In genomic region chr1:21149862-21150432, GRCh38 we compare ENCODE assay signal across 1 cellular context.
A peak's percentile ranks its signal among the peaks of the same experiment; 100 is the strongest.
TF ChIP-seq lines count a peak whose summit lies in the region.

No MANE protein-coding gene starts in this region.

TF ChIP-seq in HEK293, 187 proteins besides CTCF, POLR2A, EP300 and RAD21 (continued from another document and continues in another):
- TF ChIP-seq, protein P1, sequence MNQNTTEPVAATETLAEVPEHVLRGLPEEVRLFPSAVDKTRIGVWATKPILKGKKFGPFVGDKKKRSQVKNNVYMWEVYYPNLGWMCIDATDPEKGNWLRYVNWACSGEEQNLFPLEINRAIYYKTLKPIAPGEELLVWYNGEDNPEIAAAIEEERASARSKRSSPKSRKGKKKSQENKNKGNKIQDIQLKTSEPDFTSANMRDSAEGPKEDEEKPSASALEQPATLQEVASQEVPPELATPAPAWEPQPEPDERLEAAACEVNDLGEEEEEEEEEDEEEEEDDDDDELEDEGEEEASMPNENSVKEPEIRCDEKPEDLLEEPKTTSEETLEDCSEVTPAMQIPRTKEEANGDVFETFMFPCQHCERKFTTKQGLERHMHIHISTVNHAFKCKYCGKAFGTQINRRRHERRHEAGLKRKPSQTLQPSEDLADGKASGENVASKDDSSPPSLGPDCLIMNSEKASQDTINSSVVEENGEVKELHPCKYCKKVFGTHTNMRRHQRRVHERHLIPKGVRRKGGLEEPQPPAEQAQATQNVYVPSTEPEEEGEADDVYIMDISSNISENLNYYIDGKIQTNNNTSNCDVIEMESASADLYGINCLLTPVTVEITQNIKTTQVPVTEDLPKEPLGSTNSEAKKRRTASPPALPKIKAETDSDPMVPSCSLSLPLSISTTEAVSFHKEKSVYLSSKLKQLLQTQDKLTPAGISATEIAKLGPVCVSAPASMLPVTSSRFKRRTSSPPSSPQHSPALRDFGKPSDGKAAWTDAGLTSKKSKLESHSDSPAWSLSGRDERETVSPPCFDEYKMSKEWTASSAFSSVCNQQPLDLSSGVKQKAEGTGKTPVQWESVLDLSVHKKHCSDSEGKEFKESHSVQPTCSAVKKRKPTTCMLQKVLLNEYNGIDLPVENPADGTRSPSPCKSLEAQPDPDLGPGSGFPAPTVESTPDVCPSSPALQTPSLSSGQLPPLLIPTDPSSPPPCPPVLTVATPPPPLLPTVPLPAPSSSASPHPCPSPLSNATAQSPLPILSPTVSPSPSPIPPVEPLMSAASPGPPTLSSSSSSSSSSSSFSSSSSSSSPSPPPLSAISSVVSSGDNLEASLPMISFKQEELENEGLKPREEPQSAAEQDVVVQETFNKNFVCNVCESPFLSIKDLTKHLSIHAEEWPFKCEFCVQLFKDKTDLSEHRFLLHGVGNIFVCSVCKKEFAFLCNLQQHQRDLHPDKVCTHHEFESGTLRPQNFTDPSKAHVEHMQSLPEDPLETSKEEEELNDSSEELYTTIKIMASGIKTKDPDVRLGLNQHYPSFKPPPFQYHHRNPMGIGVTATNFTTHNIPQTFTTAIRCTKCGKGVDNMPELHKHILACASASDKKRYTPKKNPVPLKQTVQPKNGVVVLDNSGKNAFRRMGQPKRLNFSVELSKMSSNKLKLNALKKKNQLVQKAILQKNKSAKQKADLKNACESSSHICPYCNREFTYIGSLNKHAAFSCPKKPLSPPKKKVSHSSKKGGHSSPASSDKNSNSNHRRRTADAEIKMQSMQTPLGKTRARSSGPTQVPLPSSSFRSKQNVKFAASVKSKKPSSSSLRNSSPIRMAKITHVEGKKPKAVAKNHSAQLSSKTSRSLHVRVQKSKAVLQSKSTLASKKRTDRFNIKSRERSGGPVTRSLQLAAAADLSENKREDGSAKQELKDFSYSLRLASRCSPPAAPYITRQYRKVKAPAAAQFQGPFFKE (tag by site-specific recombination; IDR thresholded peaks at IDR 0.05; ENCODE audit: borderline replicate concordance) = no peak
- TF ChIP-seq ZNF16 (tag by site-specific recombination; IDR thresholded peaks at IDR 0.05; ENCODE audit: low read depth) = no peak; the same call in 1 of the 2 replicates
- TF ChIP-seq ATF2 (tag by site-specific recombination; IDR thresholded peaks at IDR 0.05; ENCODE audit: low read depth) = 0 out of 2 replicates have a peak, but pooled peaks have one; percentile 26
- peak; percentile 59; the same call in 1 of the 2 replicates for TF ChIP-seq ZNF341 (tag by site-specific recombination; IDR thresholded peaks at IDR 0.05; ENCODE audit: low read depth)
- TF ChIP-seq ZNF416 (tag by site-specific recombination; IDR thresholded peaks at IDR 0.05) = no peak
- TF ChIP-seq ZFP3 (tag by site-specific recombination; IDR thresholded peaks at IDR 0.05; ENCODE audit: low read depth) = no peak
- TF ChIP-seq ZNF433 (tag by site-specific recombination; IDR thresholded peaks at IDR 0.05; ENCODE audit: low read depth) = no peak
- TF ChIP-seq, protein P2, sequence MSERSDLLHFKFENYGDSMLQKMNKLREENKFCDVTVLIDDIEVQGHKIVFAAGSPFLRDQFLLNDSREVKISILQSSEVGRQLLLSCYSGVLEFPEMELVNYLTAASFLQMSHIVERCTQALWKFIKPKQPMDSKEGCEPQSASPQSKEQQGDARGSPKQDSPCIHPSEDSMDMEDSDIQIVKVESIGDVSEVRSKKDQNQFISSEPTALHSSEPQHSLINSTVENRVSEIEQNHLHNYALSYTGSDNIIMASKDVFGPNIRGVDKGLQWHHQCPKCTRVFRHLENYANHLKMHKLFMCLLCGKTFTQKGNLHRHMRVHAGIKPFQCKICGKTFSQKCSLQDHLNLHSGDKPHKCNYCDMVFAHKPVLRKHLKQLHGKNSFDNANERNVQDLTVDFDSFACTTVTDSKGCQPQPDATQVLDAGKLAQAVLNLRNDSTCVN (tag by site-specific recombination; optimal IDR thresholded peaks at IDR 0.05) = no peak
- TF ChIP-seq ZNF518A (tag by site-specific recombination; conservative IDR thresholded peaks at IDR 0.05; ENCODE audit: low read depth) = no peak
- no peak for TF ChIP-seq ZBTB20 (tag by site-specific recombination; IDR thresholded peaks at IDR 0.05)
- no peak for TF ChIP-seq ZNF785 (tag by site-specific recombination; IDR thresholded peaks at IDR 0.05)
- TF ChIP-seq ZNF660 (tag by site-specific recombination; IDR thresholded peaks at IDR 0.05) = no peak
- TF ChIP-seq ZNF174 (tag by site-specific recombination; IDR thresholded peaks at IDR 0.05) = no peak
- TF ChIP-seq, protein P3, sequence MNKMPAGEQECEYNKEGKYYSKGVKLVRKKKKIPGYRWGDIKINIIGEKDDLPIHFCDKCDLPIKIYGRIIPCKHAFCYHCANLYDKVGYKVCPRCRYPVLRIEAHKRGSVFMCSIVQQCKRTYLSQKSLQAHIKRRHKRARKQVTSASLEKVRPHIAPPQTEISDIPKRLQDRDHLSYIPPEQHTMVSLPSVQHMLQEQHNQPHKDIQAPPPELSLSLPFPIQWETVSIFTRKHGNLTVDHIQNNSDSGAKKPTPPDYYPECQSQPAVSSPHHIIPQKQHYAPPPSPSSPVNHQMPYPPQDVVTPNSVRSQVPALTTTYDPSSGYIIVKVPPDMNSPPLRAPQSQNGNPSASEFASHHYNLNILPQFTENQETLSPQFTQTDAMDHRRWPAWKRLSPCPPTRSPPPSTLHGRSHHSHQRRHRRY (tag by site-specific recombination; IDR thresholded peaks at IDR 0.05) = no peak
- TF ChIP-seq ZNF677 (tag by site-specific recombination; IDR thresholded peaks at IDR 0.05) = no peak
- no peak for TF ChIP-seq ZNF366 (tag by site-specific recombination; conservative IDR thresholded peaks at IDR 0.05)
- peak; percentile 78; the same call in 1 of the 2 replicates for TF ChIP-seq ZFP69B (tag by site-specific recombination; IDR thresholded peaks at IDR 0.05)
- TF ChIP-seq, protein P4, sequence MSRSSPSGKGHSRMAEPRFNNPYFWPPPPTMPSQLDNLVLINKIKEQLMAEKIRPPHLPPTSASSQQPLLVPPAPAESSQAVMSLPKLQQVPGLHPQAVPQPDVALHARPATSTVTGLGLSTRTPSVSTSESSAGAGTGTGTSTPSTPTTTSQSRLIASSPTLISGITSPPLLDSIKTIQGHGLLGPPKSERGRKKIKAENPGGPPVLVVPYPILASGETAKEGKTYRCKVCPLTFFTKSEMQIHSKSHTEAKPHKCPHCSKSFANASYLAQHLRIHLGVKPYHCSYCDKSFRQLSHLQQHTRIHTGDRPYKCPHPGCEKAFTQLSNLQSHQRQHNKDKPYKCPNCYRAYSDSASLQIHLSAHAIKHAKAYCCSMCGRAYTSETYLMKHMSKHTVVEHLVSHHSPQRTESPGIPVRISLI (tag by site-specific recombination; IDR thresholded peaks at IDR 0.05) = no peak
- no peak for TF ChIP-seq ZNF701 (tag by site-specific recombination; IDR thresholded peaks at IDR 0.05)
- no peak for TF ChIP-seq ZNF112 (tag by site-specific recombination; IDR thresholded peaks at IDR 0.05)
- no peak for TF ChIP-seq HOXD13 (CRISPR knock-in tag; IDR thresholded peaks at IDR 0.05; ENCODE audit: borderline replicate concordance)
- peak; percentile 25 for TF ChIP-seq IKZF3 (tag by site-specific recombination; IDR thresholded peaks at IDR 0.05)
- no peak for TF ChIP-seq ZNF121 (tag by site-specific recombination; IDR thresholded peaks at IDR 0.05)
- TF ChIP-seq SCRT2 (tag by site-specific recombination; IDR thresholded peaks at IDR 0.05) = no peak
- TF ChIP-seq, protein P5, sequence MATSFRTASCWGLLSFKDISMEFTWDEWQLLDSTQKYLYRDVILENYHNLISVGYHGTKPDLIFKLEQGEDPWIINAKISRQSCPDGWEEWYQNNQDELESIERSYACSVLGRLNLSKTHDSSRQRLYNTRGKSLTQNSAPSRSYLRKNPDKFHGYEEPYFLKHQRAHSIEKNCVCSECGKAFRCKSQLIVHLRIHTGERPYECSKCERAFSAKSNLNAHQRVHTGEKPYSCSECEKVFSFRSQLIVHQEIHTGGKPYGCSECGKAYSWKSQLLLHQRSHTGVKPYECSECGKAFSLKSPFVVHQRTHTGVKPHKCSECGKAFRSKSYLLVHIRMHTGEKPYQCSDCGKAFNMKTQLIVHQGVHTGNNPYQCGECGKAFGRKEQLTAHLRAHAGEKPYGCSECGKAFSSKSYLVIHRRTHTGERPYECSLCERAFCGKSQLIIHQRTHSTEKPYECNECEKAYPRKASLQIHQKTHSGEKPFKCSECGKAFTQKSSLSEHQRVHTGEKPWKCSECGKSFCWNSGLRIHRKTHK (tag by site-specific recombination; IDR thresholded peaks at IDR 0.05) = no peak
- TF ChIP-seq EGR2 (tag by site-specific recombination; IDR thresholded peaks at IDR 0.05; ENCODE audit: low read depth) = no peak
- TF ChIP-seq ZNF140 (tag by site-specific recombination; IDR thresholded peaks at IDR 0.05) = no peak
- no peak for TF ChIP-seq ZNF48 (tag by site-specific recombination; IDR thresholded peaks at IDR 0.05)
- TF ChIP-seq ZNF354C (tag by site-specific recombination; IDR thresholded peaks at IDR 0.05; ENCODE audit: borderline replicate concordance, low read depth) = no peak
- TF ChIP-seq ZNF776 (tag by site-specific recombination; IDR thresholded peaks at IDR 0.05; ENCODE audit: borderline replicate concordance) = no peak
- no peak for TF ChIP-seq ZNF777 (tag by site-specific recombination; IDR thresholded peaks at IDR 0.05; ENCODE audit: borderline replicate concordance)
- TF ChIP-seq ZNF19 (tag by site-specific recombination; IDR thresholded peaks at IDR 0.05; ENCODE audit: low read depth) = no peak
- no peak for TF ChIP-seq ZNF707 (tag by site-specific recombination; IDR thresholded peaks at IDR 0.05)
- TF ChIP-seq KLF7 (tag by site-specific recombination; IDR thresholded peaks at IDR 0.05; ENCODE audit: borderline replicate concordance) = 0 out of 2 replicates have a peak, but pooled peaks have one; percentile 32
- TF ChIP-seq ZNF768 (tag by site-specific recombination; IDR thresholded peaks at IDR 0.05) = no peak
- TF ChIP-seq ZNF132 (tag by site-specific recombination; IDR thresholded peaks at IDR 0.05; ENCODE audit: borderline replicate concordance) = no peak
- TF ChIP-seq ZNF624 (tag by site-specific recombination; IDR thresholded peaks at IDR 0.05) = no peak
- TF ChIP-seq ZNF600 (tag by site-specific recombination; IDR thresholded peaks at IDR 0.05) = peak; percentile 47; the same call in 1 of the 2 replicates
- TF ChIP-seq ZBTB44 (tag by site-specific recombination; IDR thresholded peaks at IDR 0.05) = peak; percentile 31; the same call in 1 of the 2 replicates
- no peak for TF ChIP-seq ZNF214 (tag by site-specific recombination; IDR thresholded peaks at IDR 0.05; ENCODE audit: borderline replicate concordance)
- no peak for TF ChIP-seq BCL11B (tag by site-specific recombination; IDR thresholded peaks at IDR 0.05; ENCODE audit: low read depth)
- no peak for TF ChIP-seq ZNF133 (tag by site-specific recombination; IDR thresholded peaks at IDR 0.05)
- no peak for TF ChIP-seq FEZF1 (tag by site-specific recombination; IDR thresholded peaks at IDR 0.05)
